In genomic region chr5:177445052-177446016, GRCh38 we compare ENCODE assay signal across 9 cellular contexts. TPM values are rescaled to one million over a fixed set of nuclear protein-coding genes. Genes with fewer than 3 reads are reported as not detected.
DNase-seq lines count a peak whose midpoint lies in the region; ATAC-seq and TF ChIP-seq lines count a peak whose summit lies in the region.
"Had no signal": no experiment of that assay in that cellular context is flagged by ENCODE, and none has a peak within 500 bp of the region (broad histone marks: within the 10 kb centered on the region; RNA-seq: fewer than 3 reads in every experiment).

No MANE protein-coding gene starts in this region.

- H3K9me3 Mint-ChIP-seq in activated T-helper 2 cell treated with anti-CD3 and anti-CD28 coated beads, Interferon-gamma antibody, Interleukin-2, Interleukin-4, amounts not matched to agents 10 μg/mL and 5 μg/mL and 100 μg/mL, durations not matched to agents 14 hours and 24 hours and 36 hours = no peaks in the 10 kb centered on the region

- dilution Hi-C loops in IMR-90 (cut with HindIII; ENCODE audit: low sequenced_read_pairs, unreplicated experiment) = no loop called here

- H3K9ac ChIP-seq in ES-I3 (ENCODE audit: low read depth, low read length) (peak overlapping the region; percentile 67; the same call in 1 of the 2 replicates), IMR-90 (ENCODE audit: low read depth, low read length) (no peak overlapping the region), neural cell (ENCODE audit: low read length) (peak overlapping the region; percentile 91)

- no peak overlapping the region for H3K56ac ChIP-seq in IMR-90 (ENCODE audit: extremely low read depth, insufficient read depth, low read length)

- DNase-seq in IMR-90 (no peak), hypothalamus (lab: John Stamatoyannopoulos, UW) (no peak), NCI-H187 (lab: John Stamatoyannopoulos, UW) (no peak)
- DNase-seq in activated T-helper 2 cell treated with anti-CD3 and anti-CD28 coated beads, Interferon-gamma antibody, Interleukin-2, Interleukin-4, amounts not matched to agents 10 μg/mL and 5 μg/mL and 100 μg/mL, durations not matched to agents 14 hours and 24 hours and 36 hours (ENCODE audit: low spot score) = no peak

- H3K27me3 ChIP-seq in IMR-90 (ENCODE audit: control insufficient read depth, insufficient read depth, low read length) (no peaks in the 10 kb centered on the region), neural cell (ENCODE audit: insufficient read depth, low read depth, low read length) (no peaks in the 10 kb centered on the region)

- H2BK20ac ChIP-seq in IMR-90 (ENCODE audit: low read depth, low read length) = no peak overlapping the region

- whole genome bisulfite sequencing in IMR-90 (ENCODE audit: extremely low coverage in 2 of 2, insufficient read length in 1 of 2), 2 experiments = 24% methylated on average over 3 of the region's 15 CpGs; no CpG with 5 or more reads in 1 of the 2 experiments

- 0 out of 2 replicates have a peak overlapping the region, but pooled peaks have one; percentile 89 for H3K23ac ChIP-seq in IMR-90 (ENCODE audit: low read depth, low read length)

- no peak overlapping the region for H2BK5ac ChIP-seq in IMR-90 (ENCODE audit: low read depth, low read length, poor library complexity, severe bottlenecking)

- H4K20me1 ChIP-seq in IMR-90 (ENCODE audit: insufficient read depth, low read length) (peaks cover 11% of the 10 kb centered on the region; the same call in 1 of the 2 replicates), neural cell (ENCODE audit: insufficient read depth) (no peaks in the 10 kb centered on the region)

- TF ChIP-seq POLR2A in IMR-90 (IDR thresholded peaks at IDR 0.05; ENCODE audit: low read depth, low read length) = no peak

- no peak for TF ChIP-seq EP300 in neural cell (conservative IDR thresholded peaks at IDR 0.05; ENCODE audit: poor library complexity, severe bottlenecking)

- H3K9me2 ChIP-seq in neural cell (ENCODE audit: insufficient read depth, low read length) = no peaks in the 10 kb centered on the region

- peaks cover 2% of the 10 kb centered on the region for H3K27me3 Mint-ChIP-seq in activated T-helper 2 cell treated with anti-CD3 and anti-CD28 coated beads, Interferon-gamma antibody, Interleukin-2, Interleukin-4, amounts not matched to agents 10 μg/mL and 5 μg/mL and 100 μg/mL, durations not matched to agents 14 hours and 24 hours and 36 hours (ENCODE audit: low read depth)

- H4K91ac ChIP-seq in IMR-90 (ENCODE audit: insufficient read depth, low read depth, low read length) = no peak overlapping the region

- H3K4me2 ChIP-seq in IMR-90 (ENCODE audit: low read depth, low read length) (no peak overlapping the region), neural cell (ENCODE audit: low read length) (peak overlapping the region; percentile 92)

- no peak overlapping the region for H3K4ac ChIP-seq in IMR-90 (ENCODE audit: low read depth, low read length)

- H3K14ac ChIP-seq in IMR-90 (replicated peaks; ENCODE audit: low read depth, low read length) = no peak overlapping the region

- peaks cover 32% of the 10 kb centered on the region for H3K4me1 Mint-ChIP-seq in activated T-helper 2 cell treated with anti-CD3 and anti-CD28 coated beads, Interferon-gamma antibody, Interleukin-2, Interleukin-4, amounts not matched to agents 10 μg/mL and 5 μg/mL and 100 μg/mL, durations not matched to agents 14 hours and 24 hours and 36 hours (ENCODE audit: low read depth)

- no peak overlapping the region for H3K18ac ChIP-seq in IMR-90 (ENCODE audit: low read depth, low read length)

- peaks cover 33% of the 10 kb centered on the region for H3K79me2 ChIP-seq in neural cell (replicated peaks; ENCODE audit: insufficient read depth, low read length)

- POLR2A ChIA-PET in IMR-90 (lab: Charles Lee; ENCODE audit: unreplicated experiment) = no interaction called here

- H3K9me3 ChIP-seq in ES-I3 (ENCODE audit: control insufficient read depth, insufficient read depth, low read length) (no peaks in the 10 kb centered on the region), IMR-90 (ENCODE audit: control insufficient read depth, insufficient read depth, low read length) (no peaks in the 10 kb centered on the region), neural cell (ENCODE audit: low read length) (no peaks in the 10 kb centered on the region)

- H3K9me1 ChIP-seq in IMR-90 (ENCODE audit: insufficient read depth, low read length) = peaks cover 4% of the 10 kb centered on the region; the same call in 1 of the 2 replicates

- no peak overlapping the region for H2BK15ac ChIP-seq in IMR-90 (ENCODE audit: low read depth, low read length)

- no peak for ATAC-seq in IMR-90 (ENCODE audit: low read depth)
- ATAC-seq in HG02938 (IDR thresholded peaks at IDR 0.05; ENCODE audit: unreplicated experiment) = no peak

- no peak for TF ChIP-seq RAD21 in IMR-90 (IDR thresholded peaks at IDR 0.05; ENCODE audit: low read length)
- no peak for TF ChIP-seq RAD21 in neural cell (conservative IDR thresholded peaks at IDR 0.05)

- H2AK9ac ChIP-seq in IMR-90 (replicated peaks; ENCODE audit: low read depth, low read length, poor library complexity) = no peak overlapping the region

- no peak overlapping the region for H2AK5ac ChIP-seq in IMR-90 (ENCODE audit: low read depth, low read length)

- in situ Hi-C loops in IMR-90 (cut with MboI; ENCODE audit: low sequenced_read_pairs) = loop anchor here (5.0 kb wide), 2 partner anchors 38 to 133 kb away; partner anchors contain the start of genes F12 and MXD3

- CTCF ChIA-PET in IMR-90 (lab: Yijun Ruan, JAX) = interaction anchor here (0.6 to 4.7 kb wide), 7 partner anchors 9 to 79 kb away, joined by 3 to 28 read pairs (median 3); no protein-coding TSS in a partner anchor

- H3K4me3 ChIP-seq in IMR-90 (ENCODE audit: insufficient read depth, low read depth, low read length) = no peak overlapping the region
- peak overlapping the region; percentile 97 for H3K4me3 ChIP-seq in neural cell (ENCODE audit: low read length)

- no peak for TF ChIP-seq CTCF in IMR-90 (conservative IDR thresholded peaks at IDR 0.05; ENCODE audit: low read depth, low read length)
- no peak for TF ChIP-seq CTCF in neural cell (IDR thresholded peaks at IDR 0.05; ENCODE audit: poor library complexity, severe bottlenecking)

- H3F3A ChIP-seq in neural cell (ENCODE audit: insufficient read depth, low read length, poor library complexity, severe bottlenecking) = no peaks in the 10 kb centered on the region

- H3K4me3 Mint-ChIP-seq in activated T-helper 2 cell treated with anti-CD3 and anti-CD28 coated beads, Interferon-gamma antibody, Interleukin-2, Interleukin-4, amounts not matched to agents 10 μg/mL and 5 μg/mL and 100 μg/mL, durations not matched to agents 14 hours and 24 hours and 36 hours (ENCODE audit: low read depth) = peak overlapping the region; percentile 73

- H3K36me3 Mint-ChIP-seq in activated T-helper 2 cell treated with anti-CD3 and anti-CD28 coated beads, Interferon-gamma antibody, Interleukin-2, Interleukin-4, amounts not matched to agents 10 μg/mL and 5 μg/mL and 100 μg/mL, durations not matched to agents 14 hours and 24 hours and 36 hours (ENCODE audit: low read depth) = peaks cover 21% of the 10 kb centered on the region

- no peak overlapping the region for H3K27ac ChIP-seq in IMR-90 (ENCODE audit: insufficient read depth, low read length)
- peak overlapping the region; percentile 88 for H3K27ac ChIP-seq in neural cell (ENCODE audit: low read length)

- H3K4me1 ChIP-seq in ES-I3 (ENCODE audit: insufficient read depth, low read length) (peaks cover 18% of the 10 kb centered on the region), IMR-90 (ENCODE audit: control insufficient read depth, insufficient read depth, low read length) (peaks cover 10% of the 10 kb centered on the region)

- no TSS peak for BruUV-seq in IMR-90 (replicated peaks; lab: Mats Ljungman, UMichigan)

- peaks cover 0 to 4% of the 10 kb centered on the region in 2 experiments; a peak in 1 of 4 replicates for H3K79me1 ChIP-seq in IMR-90 (ENCODE audit: low read depth in 1 of 2, low read length in 2 of 2)

- peak overlapping the region; percentile 88 for H3K27ac Mint-ChIP-seq in activated T-helper 2 cell treated with anti-CD3 and anti-CD28 coated beads, Interferon-gamma antibody, Interleukin-2, Interleukin-4, amounts not matched to agents 10 μg/mL and 5 μg/mL and 100 μg/mL, durations not matched to agents 14 hours and 24 hours and 36 hours

- peak overlapping the region in 1 of 2 experiments; percentile 92; a peak in 2 of 4 replicates for H4K8ac ChIP-seq in IMR-90 (ENCODE audit: low read depth in 2 of 2, low read length in 2 of 2)

- H3K36me3 ChIP-seq in ES-I3 (ENCODE audit: insufficient read depth, low read length) (no peaks in the 10 kb centered on the region), IMR-90 (ENCODE audit: control insufficient read depth, insufficient read depth, low read length) (peaks cover 2% of the 10 kb centered on the region; the same call in 1 of the 2 replicates), neural cell (ENCODE audit: insufficient read depth, low read length) (no peaks in the 10 kb centered on the region)

- H2AFZ ChIP-seq in IMR-90 (replicated peaks; ENCODE audit: low read length, poor library complexity) = no peak overlapping the region
- H2AFZ ChIP-seq in neural cell (ENCODE audit: low read depth, low read length) = no peak overlapping the region

- intact Hi-C loops in IMR-90 (cut with micrococcal nuclease) = loop anchor here (2.0 kb wide), 2 partner anchors 41 to 55 kb away; no protein-coding TSS in a partner anchor
- intact Hi-C loops in activated T-helper 2 cell treated with anti-CD3 and anti-CD28 coated beads, Interferon-gamma antibody, Interleukin-2, Interleukin-4, amounts not matched to agents 10 μg/mL and 5 μg/mL and 100 μg/mL, durations not matched to agents 14 hours and 24 hours and 36 hours (cut with micrococcal nuclease) = loop anchor here (2.0 kb wide), 1 partner anchor 17 kb away; no protein-coding TSS in a partner anchor

- no peak overlapping the region for H2BK120ac ChIP-seq in IMR-90 (ENCODE audit: low read depth, low read length)

- H4K5ac ChIP-seq in IMR-90 (ENCODE audit: low read depth, low read length) = no peak overlapping the region; the same call in 1 of the 2 replicates

RNA-seq across cellular contexts. Expression of gene PRR7, which starts 1.3 kb away (rescaled TPM):
- 1.1 TPM in 2 replicates for total RNA-seq in IMR-90 (2012; rRNA removed)
- 10.1 and 13.6 TPM in 2 replicates for polyA plus RNA-seq in IMR-90 (2012; rRNA removed)
- 11.9 and 36.3 TPM in 2 replicates for polyA plus RNA-seq in IMR-90 (2012; cell fraction: cytosol; rRNA removed)
- polyA plus RNA-seq in IMR-90 (2012; cell fraction: nucleus; rRNA removed; ENCODE audit: low replicate concordance) = 12.9 and 42.6 TPM in 2 replicates
- 12.1 and 13.0 TPM in 2 replicates for total RNA-seq in activated T-helper 2 cell treated with anti-CD3 and anti-CD28 coated beads, Interferon-gamma antibody, Interleukin-2, Interleukin-4, amounts not matched to agents 10 μg/mL and 5 μg/mL and 100 μg/mL, durations not matched to agents 14 hours and 24 hours and 36 hours
- 44.1 and 46.6 TPM in 2 replicates for polyA plus RNA-seq in neural cell
- polyA minus RNA-seq in neural cell = 25.1 and 28.8 TPM in 2 replicates

RNA-seq across cellular contexts. Expression of gene GRK6, which starts 18.9 kb away (rescaled TPM):
- total RNA-seq in IMR-90 (2012; rRNA removed) = 30.1 and 35.0 TPM in 2 replicates
- polyA plus RNA-seq in IMR-90 (2012; rRNA removed) = 25.3 and 30.1 TPM in 2 replicates
- polyA plus RNA-seq in IMR-90 (2012; cell fraction: cytosol; rRNA removed) = 29.1 and 34.2 TPM in 2 replicates
- 23.2 and 34.3 TPM in 2 replicates for polyA plus RNA-seq in IMR-90 (2012; cell fraction: nucleus; rRNA removed; ENCODE audit: low replicate concordance)
- total RNA-seq in activated T-helper 2 cell treated with anti-CD3 and anti-CD28 coated beads, Interferon-gamma antibody, Interleukin-2, Interleukin-4, amounts not matched to agents 10 μg/mL and 5 μg/mL and 100 μg/mL, durations not matched to agents 14 hours and 24 hours and 36 hours = 131 and 134 TPM in 2 replicates
- polyA plus RNA-seq in neural cell = 22.6 and 26.5 TPM in 2 replicates
- polyA minus RNA-seq in neural cell = 38.1 and 38.5 TPM in 2 replicates

RNA-seq across cellular contexts. Expression of gene DBN1, which starts 28.1 kb away (rescaled TPM):
- total RNA-seq in IMR-90 (2012; rRNA removed) = 122 and 212 TPM in 2 replicates
- polyA plus RNA-seq in IMR-90 (2012; rRNA removed) = 187 and 235 TPM in 2 replicates
- 150 and 193 TPM in 2 replicates for polyA plus RNA-seq in IMR-90 (2012; cell fraction: cytosol; rRNA removed)
- polyA plus RNA-seq in IMR-90 (2012; cell fraction: nucleus; rRNA removed; ENCODE audit: low replicate concordance) = 786 and 1,481 TPM in 2 replicates
- 28.7 and 32.9 TPM in 2 replicates for total RNA-seq in activated T-helper 2 cell treated with anti-CD3 and anti-CD28 coated beads, Interferon-gamma antibody, Interleukin-2, Interleukin-4, amounts not matched to agents 10 μg/mL and 5 μg/mL and 100 μg/mL, durations not matched to agents 14 hours and 24 hours and 36 hours
- polyA plus RNA-seq in neural cell = 319 and 353 TPM in 2 replicates
- polyA minus RNA-seq in neural cell = 348 and 404 TPM in 2 replicates

RNA-seq across cellular contexts. Expression of gene F12, which starts 36.0 kb away (rescaled TPM):
- 0.36 and 0.56 TPM in 2 replicates for total RNA-seq in IMR-90 (2012; rRNA removed)
- polyA plus RNA-seq in IMR-90 (2012; rRNA removed) (1.2 and 1.4 TPM in 2 replicates), neural cell (1.4 and 7.8 TPM in 2 replicates)
- 1.2 and 1.5 TPM in 2 replicates for polyA plus RNA-seq in IMR-90 (2012; cell fraction: cytosol; rRNA removed)
- polyA plus RNA-seq in IMR-90 (2012; cell fraction: nucleus; rRNA removed; ENCODE audit: low replicate concordance) = 1.3 and 4.0 TPM in 2 replicates
- 3.5 and 5.8 TPM in 2 replicates for total RNA-seq in activated T-helper 2 cell treated with anti-CD3 and anti-CD28 coated beads, Interferon-gamma antibody, Interleukin-2, Interleukin-4, amounts not matched to agents 10 μg/mL and 5 μg/mL and 100 μg/mL, durations not matched to agents 14 hours and 24 hours and 36 hours
- polyA minus RNA-seq in neural cell = 2.9 and 3.6 TPM in 2 replicates

RNA-seq across cellular contexts. Expression of gene PFN3, which starts 44.9 kb away (rescaled TPM):
- total RNA-seq in IMR-90 (2012; rRNA removed) = not detected in 2 replicates
- polyA plus RNA-seq in IMR-90 (2012; rRNA removed) = not detected in 2 replicates
- polyA plus RNA-seq in IMR-90 (2012; cell fraction: cytosol; rRNA removed) = not detected in 2 replicates
- polyA plus RNA-seq in IMR-90 (2012; cell fraction: nucleus; rRNA removed; ENCODE audit: low replicate concordance) = not detected in 2 replicates
- total RNA-seq in activated T-helper 2 cell treated with anti-CD3 and anti-CD28 coated beads, Interferon-gamma antibody, Interleukin-2, Interleukin-4, amounts not matched to agents 10 μg/mL and 5 μg/mL and 100 μg/mL, durations not matched to agents 14 hours and 24 hours and 36 hours = not detected in 2 replicates
- polyA plus RNA-seq in neural cell = not detected in 2 replicates
- not detected in 2 replicates for polyA minus RNA-seq in neural cell
- total RNA-seq: bronchial epithelial cell, kidney epithelial cell had no signal
